ENCODE assay signal across 33 cellular contexts in the genomic region with DNA sequence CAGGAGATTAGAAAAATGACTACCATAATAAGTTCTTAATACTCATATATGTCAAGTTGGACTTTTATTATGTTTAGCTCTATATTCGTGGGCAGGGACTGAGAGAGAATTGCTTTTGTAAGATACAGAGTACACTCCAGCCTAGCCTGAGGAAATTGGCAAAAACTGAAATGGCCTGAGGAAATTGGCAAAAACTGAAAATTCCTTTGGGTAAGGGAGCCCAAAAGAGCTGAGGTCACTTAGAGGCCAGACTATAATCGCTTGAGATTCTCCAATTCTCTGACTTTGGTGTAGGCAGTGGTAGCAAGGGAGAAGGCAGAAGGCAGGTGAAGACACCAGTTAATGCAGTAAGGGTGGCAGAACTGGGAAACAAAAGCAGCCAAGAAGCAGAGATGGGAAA.
"Had no signal": no experiment of that assay in that cellular context is flagged by ENCODE, and none has a peak within 500 bp of the region (broad histone marks: within the 10 kb centered on the region; RNA-seq: fewer than 3 reads in every experiment).

No MANE protein-coding gene starts in this region.

- H3K27me3 Mint-ChIP-seq: activated naive CD8-positive, alpha-beta T cell treated with anti-CD3 and anti-CD28 coated beads for 36 hours; dendritic cell treated with granulocyte-macrophage colony-stimulating factor and Interleukin-4, amounts not matched to agents 40 ng/mL and 50 ng/mL, for 4 days; naive thymus-derived CD4-positive, alpha-beta T cell; stimulated activated naive B cell treated with anti-CD40 and anti-IgM and Interleukin-4, amounts not matched to agents 10 μg/mL and 1 μg/mL and 100 μg/mL, for 72 hours had no signal

- H3K4me3 Mint-ChIP-seq: activated naive CD4-positive, alpha-beta T cell treated with anti-CD3 and anti-CD28 coated beads for 36 hours; activated naive CD8-positive, alpha-beta T cell treated with anti-CD3 and anti-CD28 coated beads for 36 hours; activated T-helper 1 cell treated with anti-CD3 and anti-CD28 coated beads, Interleukin-12 subunit alpha, Interleukin-12 subunit beta, Interleukin-2, Interleukin-4 antibody, amounts not matched to agents 30 ng/mL and 10 ng/mL and 1 ng/mL, durations not matched to agents 14 hours and 24 hours and 36 hours; dendritic cell treated with granulocyte-macrophage colony-stimulating factor and Interleukin-4, amounts not matched to agents 40 ng/mL and 50 ng/mL, for 4 days; naive thymus-derived CD4-positive, alpha-beta T cell; stimulated activated naive B cell treated with anti-CD40 and anti-IgM and Interleukin-4, amounts not matched to agents 10 μg/mL and 1 μg/mL and 100 μg/mL, for 72 hours; T-helper 1 cell treated with Interleukin-12 subunit alpha and Interleukin-12 subunit beta and Interleukin-4 antibody, amounts not matched to agents 30 μg/mL and 1 μg/mL, for 36 hours had no signal

- H3K4me1 Mint-ChIP-seq: activated naive CD8-positive, alpha-beta T cell treated with anti-CD3 and anti-CD28 coated beads for 36 hours; naive thymus-derived CD4-positive, alpha-beta T cell; stimulated activated naive B cell treated with anti-CD40 and anti-IgM and Interleukin-4, amounts not matched to agents 10 μg/mL and 1 μg/mL and 100 μg/mL, for 72 hours had no signal

- H3K4me3 ChIP-seq: ascending aorta, breast epithelium, esophagus muscularis mucosa, gastroesophageal sphincter, pancreas, prostate gland, smooth muscle cell, stomach, tibial artery, upper lobe of right lung had no signal

- H3K27ac Mint-ChIP-seq: activated naive CD4-positive, alpha-beta T cell treated with anti-CD3 and anti-CD28 coated beads for 36 hours; activated naive CD8-positive, alpha-beta T cell treated with anti-CD3 and anti-CD28 coated beads for 36 hours; activated T-helper 1 cell treated with anti-CD3 and anti-CD28 coated beads, Interleukin-12 subunit alpha, Interleukin-12 subunit beta, Interleukin-2, Interleukin-4 antibody, amounts not matched to agents 30 ng/mL and 10 ng/mL and 1 ng/mL, durations not matched to agents 14 hours and 24 hours and 36 hours; dendritic cell treated with granulocyte-macrophage colony-stimulating factor and Interleukin-4, amounts not matched to agents 40 ng/mL and 50 ng/mL, for 4 days; naive thymus-derived CD4-positive, alpha-beta T cell; stimulated activated naive B cell treated with anti-CD40 and anti-IgM and Interleukin-4, amounts not matched to agents 10 μg/mL and 1 μg/mL and 100 μg/mL, for 72 hours; T-helper 1 cell treated with Interleukin-12 subunit alpha and Interleukin-12 subunit beta and Interleukin-4 antibody, amounts not matched to agents 30 μg/mL and 1 μg/mL, for 36 hours had no signal

- DNase-seq: activated CD4-positive, alpha-beta T cell treated with anti-CD3 and anti-CD28 coated beads for 48 hours; activated CD4-positive, alpha-beta T cell treated with anti-CD3 and anti-CD28 coated beads, Interleukin-2, amount 50 U/mL, for 48 hours; activated CD8-positive, alpha-beta memory T cell treated with anti-CD3 and anti-CD28 coated beads for 24 hours; activated CD8-positive, alpha-beta memory T cell treated with anti-CD3 and anti-CD28 coated beads, Interleukin-2, amount 50 U/mL, for 4 hours; activated effector memory CD4-positive, alpha-beta T cell treated with anti-CD3 and anti-CD28 coated beads, Interleukin-2, amount 50 U/mL, for 16 hours; activated naive CD4-positive, alpha-beta T cell treated with anti-CD3 and anti-CD28 coated beads for 36 hours; activated naive CD8-positive, alpha-beta T cell treated with anti-CD3 and anti-CD28 coated beads for 36 hours; activated T-cell treated with anti-CD3 and anti-CD28 coated beads, Interleukin-2, amount 50 U/mL, for 1 hour; central memory CD4-positive, alpha-beta T cell; head of caudate nucleus; hippocampal formation; left cardiac atrium; left ventricle myocardium superior; naive thymus-derived CD4-positive, alpha-beta T cell; pancreas; retina; stimulated activated CD4-positive, alpha-beta T cell treated with anti-CD3 and anti-CD28 coated beads, Interleukin-1b, Interleukin-23, amount 100 ng/mL, for 48 hours; stimulated activated CD4-positive, alpha-beta T cell treated with anti-CD3 and anti-CD28 coated beads, Interleukin-4, amount 100 ng/mL, for 4 hours; stimulated activated naive B cell treated with anti-CD40 and anti-IgM and Interleukin-4, amounts not matched to agents 10 μg/mL and 1 μg/mL and 100 μg/mL, for 72 hours; stomach; T-helper 9 cell; tibial artery; upper lobe of right lung had no signal

- H3K27ac ChIP-seq: ascending aorta, breast epithelium, esophagus muscularis mucosa, gastroesophageal sphincter, pancreas, prostate gland, stomach, tibial artery, upper lobe of right lung, VCaP had no signal

- H3K4me1 ChIP-seq: ascending aorta, breast epithelium, esophagus muscularis mucosa, gastroesophageal sphincter, pancreas, prostate gland, stomach, tibial artery, upper lobe of right lung had no signal

- H3K27me3 ChIP-seq: ascending aorta, esophagus muscularis mucosa, gastroesophageal sphincter, pancreas, stomach, tibial artery, upper lobe of right lung had no signal

- H3K36me3 Mint-ChIP-seq: activated naive CD8-positive, alpha-beta T cell treated with anti-CD3 and anti-CD28 coated beads for 36 hours; naive thymus-derived CD4-positive, alpha-beta T cell; stimulated activated naive B cell treated with anti-CD40 and anti-IgM and Interleukin-4, amounts not matched to agents 10 μg/mL and 1 μg/mL and 100 μg/mL, for 72 hours had no signal

- H3K9me3 Mint-ChIP-seq: activated naive CD8-positive, alpha-beta T cell treated with anti-CD3 and anti-CD28 coated beads for 36 hours; activated T-helper 1 cell treated with anti-CD3 and anti-CD28 coated beads, Interleukin-12 subunit alpha, Interleukin-12 subunit beta, Interleukin-2, Interleukin-4 antibody, amounts not matched to agents 30 ng/mL and 10 ng/mL and 1 ng/mL, durations not matched to agents 14 hours and 24 hours and 36 hours; dendritic cell treated with granulocyte-macrophage colony-stimulating factor and Interleukin-4, amounts not matched to agents 40 ng/mL and 50 ng/mL, for 4 days; stimulated activated naive B cell treated with anti-CD40 and anti-IgM and Interleukin-4, amounts not matched to agents 10 μg/mL and 1 μg/mL and 100 μg/mL, for 72 hours had no signal

- ATAC-seq: gastroesophageal sphincter; left ventricle myocardium superior; naive thymus-derived CD4-positive, alpha-beta T cell; pancreas; stimulated activated naive B cell treated with anti-CD40 and anti-IgM and Interleukin-4, amounts not matched to agents 10 μg/mL and 1 μg/mL and 100 μg/mL, for 72 hours; upper lobe of right lung had no signal

- H3K9me3 ChIP-seq: ascending aorta, breast epithelium, esophagus muscularis mucosa, gastroesophageal sphincter, pancreas, prostate gland, stomach, tibial artery, upper lobe of right lung had no signal

- H3K4me2 ChIP-seq: smooth muscle cell had no signal

- H3K36me3 ChIP-seq: ascending aorta, breast epithelium, esophagus muscularis mucosa, gastroesophageal sphincter, pancreas, prostate gland, stomach, tibial artery, upper lobe of right lung had no signal
